8 cellular contexts compared by ENCODE assay signal in genomic region chr7:105429746-105430612, GRCh38. TPM values are rescaled to one million over a fixed set of nuclear protein-coding genes. Genes with fewer than 3 reads are reported as not detected.
A peak's percentile ranks its signal among the peaks of the same experiment; 100 is the strongest.
DNase-seq lines count a peak whose midpoint lies in the region; ATAC-seq and TF ChIP-seq lines count a peak whose summit lies in the region.

No MANE protein-coding gene starts in this region.

- no peaks in the 10 kb centered on the region for H3K9me2 ChIP-seq in PC-9 (ENCODE audit: insufficient read depth)

- DNase-seq in ELF-1 (ENCODE audit: low read depth, low spot score) (peak; percentile 16), PC-9 (peak; percentile 39 to 45), left cardiac atrium (peak; percentile 37)
- DNase-seq in activated naive CD4-positive, alpha-beta T cell treated with anti-CD3 and anti-CD28 coated beads, Interleukin-2, amount 50 U/mL, for 16 hours: peak; percentile 50
- peak; percentile 29 for DNase-seq in stimulated activated CD4-positive, alpha-beta T cell treated with anti-CD3 and anti-CD28 coated beads, Interleukin-2, amount 100 ng/mL, for 4 hours (ENCODE audit: low read depth)

- H3K4me3 ChIP-seq in PC-9: no peak overlapping the region

- H3K27me3 ChIP-seq in PC-9 (ENCODE audit: insufficient read depth, low read depth): no peaks in the 10 kb centered on the region

- POLR2A ChIA-PET in PC-9 (lab: Charles Lee; ENCODE audit: unreplicated experiment): interaction anchor here (0.6 kb wide), 3 partner anchors 22 to 188 kb away, joined by 3 to 14 read pairs (median 4); no protein-coding TSS in a partner anchor

- H3K4me1 ChIP-seq in PC-9 (replicated peaks; ENCODE audit: insufficient read depth): no peaks in the 10 kb centered on the region

- no TSS peak for BruUV-seq in PC-9 (replicated peaks; lab: Mats Ljungman, UMichigan)

- H4K20me1 ChIP-seq in PC-9 (ENCODE audit: insufficient read depth): no peaks in the 10 kb centered on the region

- no peak overlapping the region for H3K27ac ChIP-seq in PC-9

- H3K36me3 ChIP-seq in PC-9 (ENCODE audit: low read depth): no peaks in the 10 kb centered on the region

- H3K9me3 ChIP-seq in PC-9 (ENCODE audit: insufficient read depth, low read depth): no peaks in the 10 kb centered on the region

- H3K79me2 ChIP-seq in PC-9 (ENCODE audit: low read depth): no peaks in the 10 kb centered on the region

- peak; percentile 70 for TF ChIP-seq CTCF in PC-9 (conservative IDR thresholded peaks at IDR 0.05)

- CTCF ChIA-PET in PC-9 (lab: Charles Lee): interaction anchor here (0.6 to 1.1 kb wide), 7 partner anchors 33 to 545 kb away, joined by 3 to 4 read pairs (median 3); partner anchors contain the start of gene RINT1

- H2AFZ ChIP-seq in PC-9: no peak overlapping the region

- no peaks in the 10 kb centered on the region for H3F3A ChIP-seq in PC-9 (ENCODE audit: insufficient read depth, low read depth)

- intact Hi-C loops in PC-9 (cut with micrococcal nuclease; ENCODE audit: unreplicated experiment) (loop anchor here (2.0 kb wide), 3 partner anchors 449 to 613 kb away; no protein-coding TSS in a partner anchor), left cardiac atrium (cut with DNase I) (loop anchor here in 1 of 2 donors (10.0 kb wide), 2 partner anchors 275 to 455 kb away; no protein-coding TSS in a partner anchor)

- ATAC-seq in HG03354 (IDR thresholded peaks at IDR 0.05; ENCODE audit: poor library complexity, severe bottlenecking, unreplicated experiment) (peak; percentile 75), left cardiac atrium (peak; percentile 27 to 49), HG02588 (IDR thresholded peaks at IDR 0.05; ENCODE audit: unreplicated experiment) (no peak), HG02870 (IDR thresholded peaks at IDR 0.05; ENCODE audit: unreplicated experiment) (no peak)

- no peak overlapping the region for H3K4me2 ChIP-seq in PC-9

RNA-seq across cellular contexts. Expression of gene SRPK2, which starts 41.3 kb away (rescaled TPM):
- total RNA-seq in PC-9 (2021) (60.6 and 66.0 TPM in 2 replicates), left cardiac atrium (10 to 100 TPM; 26.5 to 28.9 TPM)

Comparison
In these comparisons a context has a peak if more than half of its experiments do, and no peak if none do; other contexts are left out.
1. ATAC-seq: peak in HG03354 (single experiment) and left cardiac atrium (2 of 2); none in HG02588 (single experiment) and HG02870 (single experiment).
2. Peak in every context shown above with its lines, with median percentiles within 50 percentile points of each other: DNase-seq.